Comparison of ENCODE assay signal across 20 cellular contexts in genomic region chr15:51781506-51781905, GRCh38. TPM values are rescaled to one million over a fixed set of nuclear protein-coding genes. Genes with fewer than 3 reads are reported as not detected.
DNase-seq lines count a peak whose midpoint lies in the region; ATAC-seq and TF ChIP-seq lines count a peak whose summit lies in the region.
"Had no signal": no experiment of that assay in that cellular context is flagged by ENCODE, and none has a peak within 500 bp of the region (broad histone marks: within the 10 kb centered on the region; RNA-seq: fewer than 3 reads in every experiment).

No MANE protein-coding gene starts in this region.

- in situ Hi-C loops in mammary epithelial cell (cut with MboI; ENCODE audit: low sequenced_read_pairs in 2 of 2), result loop anchor here in 1 of 2 donors (10.0 kb wide), 1 partner anchor 123 kb away; no protein-coding TSS in a partner anchor

- peaks cover 4% of the 10 kb centered on the region for H3K36me3 Mint-ChIP-seq in MCF 10A (ENCODE audit: insufficient read depth, unreplicated experiment)

- no peaks in the 10 kb centered on the region for H4K20me1 ChIP-seq in mammary epithelial cell (ENCODE audit: insufficient read depth, low read length)
- H4K20me1 ChIP-seq: BLaER1 had no signal

- intact Hi-C loops in mammary epithelial cell (cut with micrococcal nuclease) (loop anchor here (5.0 kb wide), 2 partner anchors 96 to 296 kb away; no protein-coding TSS in a partner anchor), MCF 10A (cut with micrococcal nuclease) (loop anchor here (5.0 to 10.0 kb wide), 2 partner anchors 293 to 426 kb away; no protein-coding TSS in a partner anchor), cardiac septum (cut with DNase I) (no loop called here)

- dilution Hi-C loops in mammary epithelial cell (cut with HindIII; ENCODE audit: low sequenced_read_pairs), result no loop called here

- no peak overlapping the region for H3K9ac ChIP-seq in mammary epithelial cell (ENCODE audit: insufficient read depth, low read length)
- H3K9ac ChIP-seq: BLaER1 had no signal

- H3K36me3 ChIP-seq in mammary epithelial cell (ENCODE audit: insufficient read depth, low read length), result no peaks in the 10 kb centered on the region

- ATAC-seq in esophagus mucosa (peak; percentile 50), HG02852 (IDR thresholded peaks at IDR 0.05; ENCODE audit: unreplicated experiment) (no peak)
- ATAC-seq: CD8-positive, alpha-beta T cell had no signal

- CTCF ChIA-PET in mammary epithelial cell (lab: Charles Lee; ENCODE audit: low non-redundant PET), result no interaction called here
- CTCF ChIA-PET in MCF 10A (lab: Yijun Ruan, JAX), result interaction anchor here (0.5 to 0.7 kb wide), 2 partner anchors 26 to 58 kb away, joined by 3 read pairs; no protein-coding TSS in a partner anchor

- H3K4me1 ChIP-seq in mammary epithelial cell (ENCODE audit: insufficient read depth, low read length), result peaks cover 13% of the 10 kb centered on the region
- H3K4me1 ChIP-seq: BLaER1, Caco-2 had no signal

- no peaks in the 10 kb centered on the region for H3K27me3 ChIP-seq in mammary epithelial cell (ENCODE audit: insufficient read depth, low read length)
- H3K27me3 ChIP-seq: BLaER1 had no signal

- peak; percentile 2 for DNase-seq in DMS53 (lab: John Stamatoyannopoulos, UW)
- no peak for DNase-seq in DMS53 treated with DMSO at 0.1 percent for 48 hours (lab: John Stamatoyannopoulos, UW; ENCODE audit: unreplicated experiment)
- DNase-seq in mammary epithelial cell, result peak; percentile 61
- no peak for DNase-seq in MCF 10A (ENCODE audit: unreplicated experiment)
- no peak for DNase-seq in cardiac septum (ENCODE audit: low spot score)
- DNase-seq: Caco-2; CD4-positive, CD25-positive, alpha-beta regulatory T cell; CD8-positive, alpha-beta T cell; DMS153; DMS79 treated with DMSO at 0.1 percent for 48 hours; GF-D8; GOT3; HCEC 1CT had no signal

- no peaks in the 10 kb centered on the region for H3K27me3 Mint-ChIP-seq in MCF 10A (ENCODE audit: insufficient read depth, unreplicated experiment)
- H3K27me3 Mint-ChIP-seq: B cell; CD4-positive, CD25-positive, alpha-beta regulatory T cell had no signal

- H3K4me2 ChIP-seq in mammary epithelial cell (ENCODE audit: insufficient read depth, low read depth, low read length), result no peak overlapping the region
- H3K4me2 ChIP-seq: BLaER1 had no signal

- H3K4me3 Mint-ChIP-seq in MCF 10A (ENCODE audit: unreplicated experiment), result no peak overlapping the region
- H3K4me3 Mint-ChIP-seq: B cell; CD8-positive, alpha-beta T cell had no signal

- no peak overlapping the region for H3K4me3 ChIP-seq in mammary epithelial cell (replicated peaks in 1 of 3; ENCODE audit: insufficient read depth in 1 of 3, low read depth in 2 of 3, low read length in 3 of 3)
- H3K4me3 ChIP-seq: BLaER1 had no signal

- H3K4me1 Mint-ChIP-seq in MCF 10A (ENCODE audit: insufficient read depth, unreplicated experiment), result peaks cover 20% of the 10 kb centered on the region

- no peaks in the 10 kb centered on the region for H3K9me3 ChIP-seq in mammary epithelial cell (replicated peaks; ENCODE audit: insufficient read depth, low read length)
- H3K9me3 ChIP-seq: Caco-2 had no signal

- H3K9me3 Mint-ChIP-seq in MCF 10A (ENCODE audit: unreplicated experiment), result no peaks in the 10 kb centered on the region
- H3K9me3 Mint-ChIP-seq: CD8-positive, alpha-beta T cell had no signal

- H2AFZ ChIP-seq in mammary epithelial cell (ENCODE audit: low read depth, low read length), result peak overlapping the region; percentile 3

- no peaks in the 10 kb centered on the region for H3K79me2 ChIP-seq in mammary epithelial cell (ENCODE audit: insufficient read depth, low read length)

- POLR2A ChIA-PET in MCF 10A (lab: Yijun Ruan, JAX), result interaction anchor here (1.2 to 1.7 kb wide), 2 partner anchors 44 to 160 kb away, joined by 3 to 6 read pairs; partner anchors contain the start of gene LYSMD2

- 7% methylated on average over 2 of the region's 2 CpGs for WGBS in mammary epithelial cell (ENCODE audit: low coverage, missing lambda C conversion rate)

- TF ChIP-seq CTCF in mammary epithelial cell (conservative IDR thresholded peaks at IDR 0.05 in 1 of 2, IDR thresholded peaks at IDR 0.05 in 1 of 2; ENCODE audit: extremely low read depth in 1 of 2, insufficient read depth in 1 of 2, low read depth in 1 of 2, low read length in 2 of 2), result no peak
- TF ChIP-seq CTCF in MCF 10A (IDR thresholded peaks at IDR 0.05; ENCODE audit: unreplicated experiment), result no peak

- no peak overlapping the region for H3K27ac Mint-ChIP-seq in MCF 10A (ENCODE audit: low read depth, unreplicated experiment)
- H3K27ac Mint-ChIP-seq: B cell; CD4-positive, CD25-positive, alpha-beta regulatory T cell; CD8-positive, alpha-beta T cell had no signal

- no TSS peak for BruUV-seq in mammary epithelial cell (replicated peaks; lab: Mats Ljungman, UMichigan)
- BruUV-seq in MCF 10A (replicated peaks; lab: Mats Ljungman, UMichigan), result no TSS peak

- no peak overlapping the region for H3K27ac ChIP-seq in mammary epithelial cell (ENCODE audit: insufficient read depth, low read depth, low read length)
- H3K27ac ChIP-seq: 22Rv1, BLaER1, C4-2B had no signal

RNA-seq across cellular contexts. Expression of gene TMOD2, which starts 30.1 kb away (rescaled TPM):
- 10 to 100 TPM; 11.2 to 14.8 TPM for total RNA-seq in mammary epithelial cell
- 1.8 TPM for polyA plus RNA-seq in mammary epithelial cell
- 7.0 TPM for polyA minus RNA-seq in mammary epithelial cell
- total RNA-seq in MCF 10A (2022), result 2.8 and 5.3 TPM in 2 replicates
- 4.1 TPM for total RNA-seq in esophagus mucosa
- total RNA-seq in cardiac septum, result 8.3 TPM

RNA-seq across cellular contexts. Expression of gene LYSMD2, which starts 44.1 kb away (rescaled TPM):
- total RNA-seq in mammary epithelial cell (1 to 10 TPM; 5.3 to 7.4 TPM), MCF 10A (2022) (13.4 and 14.3 TPM in 2 replicates), esophagus mucosa (6.1 TPM), cardiac septum (6.9 TPM)
- polyA plus RNA-seq in mammary epithelial cell, result 8.4 TPM
- polyA minus RNA-seq in mammary epithelial cell, result 5.3 TPM
- total RNA-seq: G401 had no signal

RNA-seq across cellular contexts. Expression of gene TMOD3, which starts 47.9 kb away (rescaled TPM):
- 100 to 1,000 TPM in 1 of 2 donors, 10 to 100 TPM in 1; 50.3 to 124 TPM for total RNA-seq in mammary epithelial cell
- 22.2 TPM for polyA plus RNA-seq in mammary epithelial cell
- polyA minus RNA-seq in mammary epithelial cell, result 58.6 TPM
- 93.5 and 94.6 TPM in 2 replicates for total RNA-seq in MCF 10A (2022)
- 83.5 TPM for total RNA-seq in esophagus mucosa
- 17.4 TPM for total RNA-seq in cardiac septum

Comparison
In these comparisons a context has a peak if more than half of its experiments do, and no peak if none do; other contexts are left out.
1. DNase-seq: peak in DMS53 (single experiment) and mammary epithelial cell (single experiment); none in DMS53 treated with DMSO at 0.1 percent for 48 hours (single experiment), MCF 10A (single experiment) and cardiac septum (single experiment).